Comparison of ENCODE assay signal across 14 cellular contexts in genomic region chr5:123273984-123274383, GRCh38.
DNase-seq lines count a peak whose midpoint lies in the region; ATAC-seq and TF ChIP-seq lines count a peak whose summit lies in the region.
"Had no signal": no experiment of that assay in that cellular context is flagged by ENCODE, and none has a peak within 500 bp of the region (broad histone marks: within the 10 kb centered on the region; RNA-seq: fewer than 3 reads in every experiment).

No MANE protein-coding gene starts in this region.

- intact Hi-C loops in A673 (cut with micrococcal nuclease; ENCODE audit: unreplicated experiment) (no loop called here), IMR-90 (cut with micrococcal nuclease) (no loop called here), tibial artery (cut with DNase I; ENCODE audit: low total_unique reads) (loop anchor here (10.0 kb wide), 1 partner anchor 179 kb away; no protein-coding TSS in a partner anchor)

- no peak overlapping the region for H2BK15ac ChIP-seq in IMR-90 (ENCODE audit: low read depth, low read length)

- no peaks in the 10 kb centered on the region for H3K27me3 ChIP-seq in A673 (replicated peaks; ENCODE audit: insufficient read depth, low read depth, low read length, poor library complexity)
- H3K27me3 ChIP-seq in IMR-90 (ENCODE audit: control insufficient read depth, insufficient read depth, low read length), result peaks cover 3% of the 10 kb centered on the region
- H3K27me3 ChIP-seq in hepatocyte, result no peaks in the 10 kb centered on the region
- H3K27me3 ChIP-seq in GM23248 (replicated peaks; ENCODE audit: insufficient read depth), result no peaks in the 10 kb centered on the region
- H3K27me3 ChIP-seq in tibial artery, result no peaks in the 10 kb centered on the region
- H3K27me3 ChIP-seq: adrenal gland had no signal

- no peak overlapping the region for H3K4ac ChIP-seq in IMR-90 (ENCODE audit: low read depth, low read length)

- no peaks in the 10 kb centered on the region for H3K9me1 ChIP-seq in IMR-90 (ENCODE audit: insufficient read depth, low read length)

- H3K14ac ChIP-seq in IMR-90 (replicated peaks; ENCODE audit: low read depth, low read length), result no peak overlapping the region

- H4K8ac ChIP-seq in IMR-90 (ENCODE audit: low read depth in 2 of 2, low read length in 2 of 2), result no peak overlapping the region

- dilution Hi-C loops in IMR-90 (cut with HindIII; ENCODE audit: low sequenced_read_pairs, unreplicated experiment), result no loop called here

- H3K79me2 ChIP-seq in hepatocyte (no peaks in the 10 kb centered on the region), GM23248 (ENCODE audit: insufficient read depth) (no peaks in the 10 kb centered on the region)

- no peak for TF ChIP-seq POLR2A in IMR-90 (IDR thresholded peaks at IDR 0.05; ENCODE audit: low read depth, low read length)

- no peak overlapping the region for H2BK5ac ChIP-seq in IMR-90 (ENCODE audit: low read depth, low read length, poor library complexity, severe bottlenecking)

- H3K9ac ChIP-seq in IMR-90 (ENCODE audit: low read depth, low read length), result no peak overlapping the region
- no peak overlapping the region for H3K9ac ChIP-seq in GM23248

- CTCF ChIA-PET in A673 (lab: Charles Lee), result no interaction called here
- CTCF ChIA-PET in IMR-90 (lab: Yijun Ruan, JAX), result no interaction called here

- H4K20me1 ChIP-seq in IMR-90 (ENCODE audit: insufficient read depth, low read length), result no peaks in the 10 kb centered on the region
- no peaks in the 10 kb centered on the region for H4K20me1 ChIP-seq in hepatocyte (ENCODE audit: insufficient read depth, poor library complexity, severe bottlenecking)
- H4K20me1 ChIP-seq in GM23248 (ENCODE audit: insufficient read depth), result no peaks in the 10 kb centered on the region

- H3K18ac ChIP-seq in IMR-90 (ENCODE audit: low read depth, low read length), result no peak overlapping the region

- H3K9me3 ChIP-seq in A673 (ENCODE audit: low read depth, low read length, poor library complexity, severe bottlenecking), result no peaks in the 10 kb centered on the region
- no peaks in the 10 kb centered on the region for H3K9me3 ChIP-seq in IMR-90 (ENCODE audit: control insufficient read depth, insufficient read depth, low read length)
- no peaks in the 10 kb centered on the region for H3K9me3 ChIP-seq in hepatocyte (ENCODE audit: low read depth)
- H3K9me3 ChIP-seq in GM23248 (ENCODE audit: low read depth), result no peaks in the 10 kb centered on the region
- H3K9me3 ChIP-seq in tibial artery, result no peaks in the 10 kb centered on the region
- H3K9me3 ChIP-seq: adrenal gland, Caco-2 had no signal

- no TSS peak for BruUV-seq in A673 (replicated peaks; lab: Mats Ljungman, UMichigan)
- no TSS peak for BruUV-seq in IMR-90 (replicated peaks; lab: Mats Ljungman, UMichigan)

- H3K4me3 ChIP-seq in A673 (ENCODE audit: low read depth, low read length, poor library complexity, severe bottlenecking) (no peak overlapping the region), IMR-90 (ENCODE audit: insufficient read depth, low read depth, low read length) (no peak overlapping the region), hepatocyte (no peak overlapping the region), GM23248 (no peak overlapping the region), tibial artery (no peak overlapping the region)
- H3K4me3 ChIP-seq: adrenal gland had no signal

- H2AFZ ChIP-seq in IMR-90 (replicated peaks; ENCODE audit: low read length, poor library complexity), result no peak overlapping the region
- H2AFZ ChIP-seq in hepatocyte, result no peak overlapping the region
- no peak overlapping the region for H2AFZ ChIP-seq in GM23248

- POLR2A ChIA-PET in A673 (lab: Charles Lee; ENCODE audit: low non-redundant PET) (no interaction called here), IMR-90 (lab: Charles Lee; ENCODE audit: unreplicated experiment) (no interaction called here)

- TF ChIP-seq CTCF in A673 (conservative IDR thresholded peaks at IDR 0.05; ENCODE audit: low read depth, low read length) (peak; percentile 29; the same call in 1 of the 2 replicates), IMR-90 (conservative IDR thresholded peaks at IDR 0.05; ENCODE audit: low read depth, low read length) (0 out of 2 replicates have a peak, but pooled peaks have one; percentile 18), VCaP (conservative IDR thresholded peaks at IDR 0.05) (peak; percentile 52; the same call in 1 of the 2 replicates), hepatocyte (IDR thresholded peaks at IDR 0.05; ENCODE audit: poor library complexity) (peak; percentile 51), tibial artery (IDR thresholded peaks at IDR 0.05) (peak in 1 of 2 experiments; percentile 37)

- no peak overlapping the region for H2AK5ac ChIP-seq in IMR-90 (ENCODE audit: low read depth, low read length)

- in situ Hi-C loops in IMR-90 (cut with MboI; ENCODE audit: low sequenced_read_pairs) (no loop called here), GM23248 (cut with MboI) (no loop called here)

- H3F3A ChIP-seq in GM23248 (ENCODE audit: insufficient read depth), result no peaks in the 10 kb centered on the region

- WGBS in IMR-90 (ENCODE audit: extremely low coverage in 2 of 2, insufficient read length in 1 of 2), 2 experiments, result no CpG with 5 or more reads among the region's 3 CpGs
- 34% methylated on average over 3 of the region's 3 CpGs for WGBS in hepatocyte (ENCODE audit: low lambda C conversion rate, missing lambda C conversion rate)
- 67 to 83% methylated on average over 3 of the region's 3 CpGs for WGBS in GM23248 (ENCODE audit: low coverage in 1 of 2, low lambda C conversion rate in 2 of 2, missing lambda C conversion rate in 2 of 2), 2 experiments

- DNase-seq in A673 (ENCODE audit: low spot score), result no peak
- no peak for DNase-seq in IMR-90
- no peak for DNase-seq in hepatocyte (ENCODE audit: low spot score)
- no peak for DNase-seq in NCI-H1105 (lab: John Stamatoyannopoulos, UW)
- DNase-seq in GM23248, result no peak
- no peak for DNase-seq in tibial artery
- no peak for DNase-seq in C1 segment of cervical spinal cord (lab: John Stamatoyannopoulos, UW)
- DNase-seq: activated CD8-positive, alpha-beta memory T cell treated with anti-CD3 and anti-CD28 coated beads for 24 hours; adrenal gland; Caco-2; EL; T-cell had no signal

- H3K23ac ChIP-seq in IMR-90 (ENCODE audit: low read depth, low read length), result no peak overlapping the region

- H3K4me2 ChIP-seq in IMR-90 (ENCODE audit: low read depth, low read length) (no peak overlapping the region), hepatocyte (no peak overlapping the region), GM23248 (ENCODE audit: unreplicated experiment) (no peak overlapping the region)

- H3K4me1 ChIP-seq in A673 (ENCODE audit: insufficient read depth, low read length, poor library complexity, severe bottlenecking) (no peaks in the 10 kb centered on the region), IMR-90 (ENCODE audit: control insufficient read depth, insufficient read depth, low read length) (no peaks in the 10 kb centered on the region), hepatocyte (ENCODE audit: insufficient read depth) (peaks cover 2% of the 10 kb centered on the region), GM23248 (ENCODE audit: insufficient read depth) (no peaks in the 10 kb centered on the region), tibial artery (peaks cover 0 to 48% (median 12%) of the 10 kb centered on the region in 4 donors)
- H3K4me1 ChIP-seq: adrenal gland, Caco-2 had no signal

- H3K56ac ChIP-seq in IMR-90 (ENCODE audit: extremely low read depth, insufficient read depth, low read length), result no peak overlapping the region

- H3K36me3 ChIP-seq in A673 (ENCODE audit: insufficient read depth, low read length, poor library complexity, severe bottlenecking) (no peaks in the 10 kb centered on the region), IMR-90 (ENCODE audit: control insufficient read depth, insufficient read depth, low read length) (no peaks in the 10 kb centered on the region), hepatocyte (replicated peaks; ENCODE audit: insufficient read depth, low read depth) (no peaks in the 10 kb centered on the region), GM23248 (ENCODE audit: low read depth) (no peaks in the 10 kb centered on the region), tibial artery (no peaks in the 10 kb centered on the region)
- H3K36me3 ChIP-seq: adrenal gland had no signal

- no peaks in the 10 kb centered on the region for H3K9me2 ChIP-seq in hepatocyte (replicated peaks; ENCODE audit: insufficient read depth)
- H3K9me2 ChIP-seq in GM23248 (ENCODE audit: insufficient read depth), result no peaks in the 10 kb centered on the region

- no peak overlapping the region for H2AK9ac ChIP-seq in IMR-90 (replicated peaks; ENCODE audit: low read depth, low read length, poor library complexity)

- H3K79me1 ChIP-seq in IMR-90 (ENCODE audit: low read depth in 1 of 2, low read length in 2 of 2), result no peaks in the 10 kb centered on the region

- no peak overlapping the region for H2BK20ac ChIP-seq in IMR-90 (ENCODE audit: low read depth, low read length)

- H3K27ac ChIP-seq in A673 (ENCODE audit: low read depth, low read length, poor library complexity, severe bottlenecking) (no peak overlapping the region), IMR-90 (ENCODE audit: insufficient read depth, low read length) (no peak overlapping the region), VCaP (no peak overlapping the region), hepatocyte (no peak overlapping the region), GM23248 (no peak overlapping the region), tibial artery (no peak overlapping the region)
- H3K27ac ChIP-seq: adrenal gland had no signal

- ATAC-seq in IMR-90 (ENCODE audit: low read depth), result no peak
- ATAC-seq: activated CD4-positive, CD25-positive, alpha-beta regulatory T cell treated with anti-CD3 and anti-CD28 coated beads, Interleukin-2, amount 50 U/mL, for 24 hours; T-cell had no signal

- no peak overlapping the region for H4K91ac ChIP-seq in IMR-90 (ENCODE audit: insufficient read depth, low read depth, low read length)

- TF ChIP-seq RAD21 in IMR-90 (IDR thresholded peaks at IDR 0.05; ENCODE audit: low read length), result no peak

- H2BK120ac ChIP-seq in IMR-90 (ENCODE audit: low read depth, low read length), result no peak overlapping the region

- H4K5ac ChIP-seq in IMR-90 (ENCODE audit: low read depth, low read length), result no peak overlapping the region

TF ChIP-seq in IMR-90, 13 proteins besides CTCF, POLR2A, EP300 and RAD21 (continues in another document):
- TF ChIP-seq SMC3 (IDR thresholded peaks at IDR 0.05; ENCODE audit: low read depth, low read length), result no peak
- no peak for TF ChIP-seq ELK1 (IDR thresholded peaks at IDR 0.05; ENCODE audit: borderline replicate concordance, low read depth, low read length)
- TF ChIP-seq CHD1 (IDR thresholded peaks at IDR 0.05; ENCODE audit: low read depth, low read length), result no peak
- no peak for TF ChIP-seq MAFK (IDR thresholded peaks at IDR 0.05; ENCODE audit: low read depth, low read length)
